ENCODE assay signal across 29 cellular contexts in genomic region chr7:142698429-142698828, GRCh38. TPM values are rescaled to one million over a fixed set of nuclear protein-coding genes. Genes with fewer than 3 reads are reported as not detected.
"Had no signal": no experiment of that assay in that cellular context is flagged by ENCODE, and none has a peak within 500 bp of the region (broad histone marks: within the 10 kb centered on the region; RNA-seq: fewer than 3 reads in every experiment).

No MANE protein-coding gene starts in this region.

- H3K4me1 ChIP-seq: SJCRH30 had no signal

- H3K4me3 ChIP-seq: cardiac muscle cell, SJCRH30, SK-N-MC had no signal

- H3K9me3 Mint-ChIP-seq: activated naive CD4-positive, alpha-beta T cell treated with anti-CD3 and anti-CD28 coated beads, Interleukin-2, amount 10 ng/mL, durations not matched to agents 7 days and 5 days; activated naive CD8-positive, alpha-beta T cell treated with anti-CD3 and anti-CD28 coated beads, Interleukin-2, amount 50 U/mL, for 24 hours; activated T-cell treated with anti-CD3 and anti-CD28 coated beads, Interleukin-2, amount 50 U/mL, for 24 hours; activated T-helper 2 cell treated with anti-CD3 and anti-CD28 coated beads, Interferon-gamma antibody, Interleukin-2, Interleukin-4, amounts not matched to agents 10 μg/mL and 5 μg/mL and 100 μg/mL, durations not matched to agents 14 hours and 24 hours and 36 hours; central memory CD8-positive, alpha-beta T cell had no signal

- H3K9me3 ChIP-seq: SJCRH30 had no signal

- H3K27me3 Mint-ChIP-seq: activated CD4-positive, alpha-beta T cell treated with anti-CD3 and anti-CD28 coated beads for 36 hours; activated naive CD4-positive, alpha-beta T cell treated with anti-CD3 and anti-CD28 coated beads, Interleukin-2, amount 10 ng/mL, durations not matched to agents 7 days and 5 days; activated naive CD8-positive, alpha-beta T cell; activated naive CD8-positive, alpha-beta T cell treated with anti-CD3 and anti-CD28 coated beads, Interleukin-2, amount 50 U/mL, for 24 hours; activated T-cell treated with anti-CD3 and anti-CD28 coated beads, Interleukin-2, amount 50 U/mL, for 24 hours; central memory CD8-positive, alpha-beta T cell had no signal

- H3K4me3 Mint-ChIP-seq: activated CD4-positive, alpha-beta T cell treated with anti-CD3 and anti-CD28 coated beads for 36 hours; activated CD4-positive, alpha-beta T cell treated with anti-CD3 and anti-CD28 coated beads, Interleukin-2, amount 10 ng/mL, durations not matched to agents 7 days and 5 days; activated CD8-positive, alpha-beta T cell treated with anti-CD3 and anti-CD28 coated beads, Interleukin-2, amount 10 ng/mL, durations not matched to agents 7 days and 5 days; activated naive CD4-positive, alpha-beta T cell treated with anti-CD3 and anti-CD28 coated beads, Interleukin-2, amount 10 ng/mL, durations not matched to agents 7 days and 5 days; activated naive CD8-positive, alpha-beta T cell; activated naive CD8-positive, alpha-beta T cell treated with anti-CD3 and anti-CD28 coated beads, Interleukin-2, amount 50 U/mL, for 24 hours; activated T-cell treated with anti-CD3 and anti-CD28 coated beads, Interleukin-2, amount 50 U/mL, for 24 hours; central memory CD8-positive, alpha-beta T cell had no signal

- DNase-seq: activated CD4-positive, alpha-beta T cell treated with anti-CD3 and anti-CD28 coated beads for 36 hours; activated CD4-positive, alpha-beta T cell treated with anti-CD3 and anti-CD28 coated beads, Interleukin-2, amount 10 ng/mL, durations not matched to agents 7 days and 5 days; activated CD4-positive, alpha-beta T cell treated with anti-CD3 and anti-CD28 coated beads, Interleukin-2, amount 50 U/mL, for 48 hours; activated CD8-positive, alpha-beta T cell treated with anti-CD3 and anti-CD28 coated beads, Interleukin-2, amount 10 ng/mL, durations not matched to agents 7 days and 5 days; activated naive CD4-positive, alpha-beta T cell treated with anti-CD3 and anti-CD28 coated beads, Interleukin-2, amount 10 ng/mL, durations not matched to agents 7 days and 5 days; activated naive CD8-positive, alpha-beta T cell treated with anti-CD3 and anti-CD28 coated beads, Interleukin-2, amount 50 U/mL, for 24 hours; activated T-cell treated with anti-CD3 and anti-CD28 coated beads, Interleukin-2, amount 50 U/mL, for 24 hours; anterior cingulate cortex; NCI-H1105; NCI-H1417 treated with DMSO at 0.1 percent for 48 hours; NCI-H187 treated with DMSO at 0.1 percent for 48 hours; NCI-H2081 treated with DMSO at 0.1 percent for 48 hours; NCI-H345; NCI-H524 treated with DMSO at 0.1 percent for 48 hours; SHP77; SJCRH30; T1000 had no signal

- H3K27ac ChIP-seq: cardiac muscle cell, SJCRH30, SK-N-MC had no signal

- H3K36me3 ChIP-seq: cardiac muscle cell, SJCRH30 had no signal

- ATAC-seq: activated CD4-positive, alpha-beta T cell treated with anti-CD3 and anti-CD28 coated beads for 36 hours; activated CD4-positive, CD25-positive, alpha-beta regulatory T cell treated with anti-CD3 and anti-CD28 coated beads, Interleukin-2, amount 50 U/mL, for 24 hours; activated CD8-positive, alpha-beta T cell treated with anti-CD3 and anti-CD28 coated beads, Interleukin-2, amount 10 ng/mL, durations not matched to agents 7 days and 5 days; activated naive CD8-positive, alpha-beta T cell treated with anti-CD3 and anti-CD28 coated beads, Interleukin-2, amount 50 U/mL, for 24 hours; Panc1 had no signal

- H3K27ac Mint-ChIP-seq: activated CD4-positive, alpha-beta T cell treated with anti-CD3 and anti-CD28 coated beads for 36 hours; activated CD4-positive, alpha-beta T cell treated with anti-CD3 and anti-CD28 coated beads, Interleukin-2, amount 10 ng/mL, durations not matched to agents 7 days and 5 days; activated naive CD4-positive, alpha-beta T cell treated with anti-CD3 and anti-CD28 coated beads, Interleukin-2, amount 10 ng/mL, durations not matched to agents 7 days and 5 days; activated naive CD8-positive, alpha-beta T cell treated with anti-CD3 and anti-CD28 coated beads, Interleukin-2, amount 50 U/mL, for 24 hours; activated T-cell treated with anti-CD3 and anti-CD28 coated beads, Interleukin-2, amount 50 U/mL, for 24 hours; activated T-helper 2 cell treated with anti-CD3 and anti-CD28 coated beads, Interferon-gamma antibody, Interleukin-2, Interleukin-4, amounts not matched to agents 10 μg/mL and 5 μg/mL and 100 μg/mL, durations not matched to agents 14 hours and 24 hours and 36 hours had no signal

- H3K27me3 ChIP-seq: cardiac muscle cell, SJCRH30 had no signal

RNA-seq across cellular contexts. Expression of gene PRSS1, which starts 50.8 kb away (rescaled TPM):
- total RNA-seq: activated CD4-positive, alpha-beta T cell treated with anti-CD3 and anti-CD28 coated beads for 36 hours; activated CD4-positive, alpha-beta T cell treated with anti-CD3 and anti-CD28 coated beads, Interleukin-2, amount 10 ng/mL, durations not matched to agents 7 days and 5 days; activated CD8-positive, alpha-beta T cell treated with anti-CD3 and anti-CD28 coated beads, Interleukin-2, amount 10 ng/mL, durations not matched to agents 7 days and 5 days; activated T-helper 2 cell treated with anti-CD3 and anti-CD28 coated beads, Interferon-gamma antibody, Interleukin-2, Interleukin-4, amounts not matched to agents 10 μg/mL and 5 μg/mL and 100 μg/mL, durations not matched to agents 14 hours and 24 hours and 36 hours; cardiac muscle cell; MCF 10A; NCI-H460; RPMI7951; SJCRH30; T-helper 1 cell treated with Interleukin-12 subunit alpha and Interleukin-12 subunit beta and Interleukin-4 antibody, amounts not matched to agents 30 ng/mL and 1 ng/mL, for 36 hours; T-helper 2 cell treated with Interferon-gamma antibody and Interleukin-4, amounts not matched to agents 100 ng/mL and 5 ng/mL, for 36 hours had no signal
- polyA plus RNA-seq: cardiac muscle cell had no signal
